Comparison of ENCODE assay signal across 18 cellular contexts in genomic region chr7:104914427-104914826, GRCh38.
"Had no signal": no experiment of that assay in that cellular context is flagged by ENCODE, and none has a peak within 500 bp of the region (broad histone marks: within the 10 kb centered on the region; RNA-seq: fewer than 3 reads in every experiment).

No MANE protein-coding gene starts in this region.

- H3K27ac Mint-ChIP-seq: activated CD8-positive, alpha-beta T cell treated with anti-CD3 and anti-CD28 coated beads, Interleukin-2, amount 10 ng/mL, durations not matched to agents 7 days and 5 days; stimulated activated naive B cell treated with anti-CD40 and anti-IgM and Interleukin-4, amounts not matched to agents 10 μg/mL and 1 μg/mL and 100 μg/mL, for 72 hours had no signal

- H3K27me3 Mint-ChIP-seq: stimulated activated naive B cell treated with anti-CD40 and anti-IgM and Interleukin-4, amounts not matched to agents 10 μg/mL and 1 μg/mL and 100 μg/mL, for 72 hours had no signal

- DNase-seq: activated CD4-positive, alpha-beta T cell treated with anti-CD3 and anti-CD28 coated beads for 4 hours; activated CD8-positive, alpha-beta memory T cell treated with anti-CD3 and anti-CD28 coated beads, Interleukin-2, amount 50 U/mL, for 4 hours; activated CD8-positive, alpha-beta T cell treated with anti-CD3 and anti-CD28 coated beads, Interleukin-2, amount 10 ng/mL, durations not matched to agents 7 days and 5 days; activated effector memory CD4-positive, alpha-beta T cell treated with anti-CD3 and anti-CD28 coated beads, Interleukin-2, amount 50 U/mL, for 16 hours; activated T-cell treated with anti-CD3 and anti-CD28 coated beads, Interleukin-2, amount 50 U/mL, for 48 hours; colonic mucosa; islet precursor cell; mammary epithelial cell; naive thymus-derived CD8-positive, alpha-beta T cell; stimulated activated CD4-positive, alpha-beta T cell treated with anti-CD3 and anti-CD28 coated beads, Interleukin-2, amount 100 ng/mL, for 48 hours; stimulated activated naive B cell treated with anti-CD40 and anti-IgM and Interleukin-4, amounts not matched to agents 10 μg/mL and 1 μg/mL and 100 μg/mL, for 72 hours; thyroid gland had no signal

- H3K4me2 ChIP-seq: hepatocyte had no signal

- H3K4me1 Mint-ChIP-seq: naive thymus-derived CD8-positive, alpha-beta T cell; stimulated activated naive B cell treated with anti-CD40 and anti-IgM and Interleukin-4, amounts not matched to agents 10 μg/mL and 1 μg/mL and 100 μg/mL, for 72 hours had no signal

- H3K27me3 ChIP-seq: colonic mucosa, hepatocyte, neutrophil, thyroid gland had no signal

- H3K79me2 ChIP-seq: hepatocyte, parathyroid adenoma had no signal

- H3K36me3 Mint-ChIP-seq: activated naive CD4-positive, alpha-beta T cell treated with anti-CD3 and anti-CD28 coated beads, Interleukin-2, amount 50 U/mL, for 72 hours; naive thymus-derived CD8-positive, alpha-beta T cell; stimulated activated naive B cell treated with anti-CD40 and anti-IgM and Interleukin-4, amounts not matched to agents 10 μg/mL and 1 μg/mL and 100 μg/mL, for 72 hours had no signal

- H3K9me3 ChIP-seq: colonic mucosa, neutrophil, thyroid gland had no signal

- H2AFZ ChIP-seq: hepatocyte, parathyroid adenoma had no signal

- ATAC-seq: activated CD8-positive, alpha-beta T cell treated with anti-CD3 and anti-CD28 coated beads, Interleukin-2, amount 10 ng/mL, durations not matched to agents 7 days and 5 days; activated naive CD4-positive, alpha-beta T cell treated with anti-CD3 and anti-CD28 coated beads, Interleukin-2, amount 50 U/mL, for 72 hours; esophagus mucosa; left lobe of liver; naive thymus-derived CD8-positive, alpha-beta T cell; stimulated activated naive B cell treated with anti-CD40 and anti-IgM and Interleukin-4, amounts not matched to agents 10 μg/mL and 1 μg/mL and 100 μg/mL, for 72 hours had no signal

- H3K4me1 ChIP-seq: colonic mucosa, parathyroid adenoma, thyroid gland had no signal

- H3K9ac ChIP-seq: parathyroid adenoma had no signal

- H3K4me3 ChIP-seq: colonic mucosa, hepatocyte, thyroid gland had no signal

- H3K27ac ChIP-seq: colonic mucosa, hepatocyte, neutrophil, parathyroid adenoma, thyroid gland had no signal

- H3K4me3 Mint-ChIP-seq: activated CD8-positive, alpha-beta T cell treated with anti-CD3 and anti-CD28 coated beads, Interleukin-2, amount 10 ng/mL, durations not matched to agents 7 days and 5 days; naive thymus-derived CD8-positive, alpha-beta T cell; stimulated activated naive B cell treated with anti-CD40 and anti-IgM and Interleukin-4, amounts not matched to agents 10 μg/mL and 1 μg/mL and 100 μg/mL, for 72 hours had no signal

- H3K9me3 Mint-ChIP-seq: activated naive CD4-positive, alpha-beta T cell treated with anti-CD3 and anti-CD28 coated beads, Interleukin-2, amount 50 U/mL, for 72 hours; naive thymus-derived CD8-positive, alpha-beta T cell; stimulated activated naive B cell treated with anti-CD40 and anti-IgM and Interleukin-4, amounts not matched to agents 10 μg/mL and 1 μg/mL and 100 μg/mL, for 72 hours had no signal

- H3K36me3 ChIP-seq: colonic mucosa, neutrophil, thyroid gland had no signal
